ENCODE assay signal across 8 cellular contexts in the genomic region with DNA sequence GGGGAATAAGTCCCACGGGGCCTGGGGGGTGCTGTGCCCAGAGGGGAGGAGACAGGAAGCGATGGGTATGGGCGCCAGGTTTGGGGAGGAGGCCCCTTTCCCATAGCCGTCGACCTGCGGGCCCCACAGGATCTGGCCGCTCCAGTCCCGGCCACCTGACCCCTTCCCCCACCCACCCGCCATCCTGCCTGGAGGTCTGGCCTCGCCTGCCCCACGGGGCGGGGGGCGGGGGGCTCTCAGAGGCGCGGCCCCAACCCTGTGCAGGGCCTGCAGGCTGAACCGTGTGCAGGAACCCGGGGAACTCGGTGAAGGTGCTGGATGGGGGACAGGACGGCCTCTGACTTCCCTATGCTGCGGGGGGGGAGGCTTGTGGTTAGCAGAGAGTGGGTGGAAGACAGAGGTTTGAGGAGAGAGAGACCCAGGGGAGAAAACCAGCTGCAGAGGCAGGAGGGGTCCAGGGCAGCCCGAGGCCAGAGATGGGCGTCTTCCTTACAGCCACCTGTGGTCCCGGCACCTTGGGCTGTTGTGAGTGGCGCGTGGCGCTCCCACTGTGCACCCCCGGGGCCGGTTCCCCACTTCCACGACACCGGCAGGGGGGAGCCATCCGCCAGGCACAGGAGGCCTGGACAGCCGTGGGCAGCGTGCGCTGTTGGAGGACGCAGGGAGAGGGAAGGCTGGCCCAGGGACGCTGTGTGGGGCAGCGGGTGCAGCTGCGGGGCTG. TPM values are rescaled to one million over a fixed set of nuclear protein-coding genes. Genes with fewer than 3 reads are reported as not detected.
DNase-seq lines count a peak whose midpoint lies in the region; ATAC-seq and TF ChIP-seq lines count a peak whose summit lies in the region.

No MANE protein-coding gene starts in this region.

- TF ChIP-seq CTCF in BE2C (IDR thresholded peaks at IDR 0.05; ENCODE audit: low read depth, low read length) = no peak

- H3K4me3 Mint-ChIP-seq in activated T-cell treated with anti-CD3 and anti-CD28 coated beads, Interleukin-2, amount 50 U/mL, for 24 hours = peak overlapping the region; percentile 80
- peak overlapping the region; percentile 75 for H3K4me3 Mint-ChIP-seq in memory B cell

- H3K4me1 ChIP-seq in BE2C = no peaks in the 10 kb centered on the region

- H3K4me3 ChIP-seq in BE2C (ENCODE audit: low read depth, low read length) = no peak overlapping the region

- H3K27ac Mint-ChIP-seq in activated T-cell treated with anti-CD3 and anti-CD28 coated beads, Interleukin-2, amount 50 U/mL, for 24 hours = peak overlapping the region; percentile 98
- peak overlapping the region; percentile 60 for H3K27ac Mint-ChIP-seq in memory B cell

- H3K36me3 Mint-ChIP-seq in activated T-cell treated with anti-CD3 and anti-CD28 coated beads, Interleukin-2, amount 50 U/mL, for 24 hours (ENCODE audit: low read depth) = peaks cover 40% of the 10 kb centered on the region
- H3K36me3 Mint-ChIP-seq in memory B cell = no peaks in the 10 kb centered on the region

- H3K36me3 ChIP-seq in BE2C = no peaks in the 10 kb centered on the region

- peaks cover 20% of the 10 kb centered on the region for H3K27me3 ChIP-seq in BE2C

- peak; percentile 43 for ATAC-seq in memory B cell (ENCODE audit: low read depth)

- no peaks in the 10 kb centered on the region for H3K9me3 ChIP-seq in BE2C

- peak; percentile 13 for DNase-seq in BE2C
- DNase-seq in LHCN-M2 (ENCODE audit: low read depth) = peak; percentile 23
- DNase-seq in activated T-cell treated with anti-CD3 and anti-CD28 coated beads, Interleukin-2, amount 50 U/mL, for 24 hours = peak; percentile 77
- DNase-seq in memory B cell (ENCODE audit: low spot score in 2 of 2) = no peak
- no peak for DNase-seq in hepatic stellate cell (ENCODE audit: low spot score)
- no peak for DNase-seq in DMS153 treated with DMSO at 0.1 percent for 48 hours (lab: John Stamatoyannopoulos, UW; ENCODE audit: unreplicated experiment)
- DNase-seq in HPDE6-E6E7 (ENCODE audit: extremely low spot score) = no peak
- no peak for DNase-seq in NCI-H524 (lab: John Stamatoyannopoulos, UW)

- H3K4me1 Mint-ChIP-seq in activated T-cell treated with anti-CD3 and anti-CD28 coated beads, Interleukin-2, amount 50 U/mL, for 24 hours (ENCODE audit: low read depth) = peaks cover 41% of the 10 kb centered on the region
- H3K4me1 Mint-ChIP-seq in memory B cell = peaks cover 23% of the 10 kb centered on the region

- H3K9me3 Mint-ChIP-seq in activated T-cell treated with anti-CD3 and anti-CD28 coated beads, Interleukin-2, amount 50 U/mL, for 24 hours = no peaks in the 10 kb centered on the region
- no peaks in the 10 kb centered on the region for H3K9me3 Mint-ChIP-seq in memory B cell

- H3K27me3 Mint-ChIP-seq in activated T-cell treated with anti-CD3 and anti-CD28 coated beads, Interleukin-2, amount 50 U/mL, for 24 hours = no peaks in the 10 kb centered on the region
- peaks cover 7% of the 10 kb centered on the region for H3K27me3 Mint-ChIP-seq in memory B cell

RNA-seq across cellular contexts. Expression of a gene that starts 2.5 kb away (rescaled TPM):
- not detected for polyA plus RNA-seq in BE2C (2012; ENCODE audit: insufficient read depth, insufficient read length, low read depth)
- not detected in 2 replicates for total RNA-seq in LHCN-M2 (2014; rRNA removed)
- polyA plus RNA-seq in LHCN-M2 (2012) = not detected

RNA-seq across cellular contexts. Expression of a gene that starts 5.1 kb away (rescaled TPM):
- polyA plus RNA-seq in BE2C (2012; ENCODE audit: insufficient read depth, insufficient read length, low read depth) = 0.96 TPM
- 0.17 and 0.32 TPM in 2 replicates for total RNA-seq in LHCN-M2 (2014; rRNA removed)
- polyA plus RNA-seq in LHCN-M2 (2012) = 0.43 TPM

RNA-seq across cellular contexts. Expression of a gene that starts 22.9 kb away (rescaled TPM):
- polyA plus RNA-seq in BE2C (2012; ENCODE audit: insufficient read depth, insufficient read length, low read depth) = 404 TPM
- total RNA-seq in LHCN-M2 (2014; rRNA removed) = 142 and 150 TPM in 2 replicates
- polyA plus RNA-seq in LHCN-M2 (2012) = 135 TPM

RNA-seq across cellular contexts. Expression of a gene that starts 23.2 kb away (rescaled TPM):
- 33.8 TPM for polyA plus RNA-seq in BE2C (2012; ENCODE audit: insufficient read depth, insufficient read length, low read depth)
- 58.0 and 58.3 TPM in 2 replicates for total RNA-seq in LHCN-M2 (2014; rRNA removed)
- polyA plus RNA-seq in LHCN-M2 (2012) = 24.3 TPM

RNA-seq across cellular contexts. Expression of a gene that starts 35.2 kb away (rescaled TPM):
- polyA plus RNA-seq in BE2C (2012; ENCODE audit: insufficient read depth, insufficient read length, low read depth) = not detected
- not detected in 2 replicates for total RNA-seq in LHCN-M2 (2014; rRNA removed)
- polyA plus RNA-seq in LHCN-M2 (2012) = not detected

Comparison
In these comparisons a context has a peak if more than half of its experiments do, and no peak if none do; other contexts are left out.
1. DNase-seq: peak in BE2C (single experiment), LHCN-M2 (single experiment) and activated T-cell treated with anti-CD3 and anti-CD28 coated beads, Interleukin-2, amount 50 U/mL, for 24 hours (single experiment); none in memory B cell (0 of 2), hepatic stellate cell (single experiment), DMS153 treated with DMSO at 0.1 percent for 48 hours (single experiment), HPDE6-E6E7 (single experiment) and NCI-H524 (0 of 2).